ENCODE assay signal across 9 cellular contexts in genomic region chr21:36079010-36079649, GRCh38. TPM values are rescaled to one million over a fixed set of nuclear protein-coding genes. Genes with fewer than 3 reads are reported as not detected.
DNase-seq lines count a peak whose midpoint lies in the region; ATAC-seq and TF ChIP-seq lines count a peak whose summit lies in the region.
"Had no signal": no experiment of that assay in that cellular context is flagged by ENCODE, and none has a peak within 500 bp of the region (broad histone marks: within the 10 kb centered on the region; RNA-seq: fewer than 3 reads in every experiment).

No MANE protein-coding gene starts in this region.

- WGBS in mesendoderm (ENCODE audit: extremely low coverage, insufficient coverage, low lambda C conversion rate) = no CpG with 5 or more reads among the region's 14 CpGs
- 92% methylated on average over 8 to 14 of the region's 14 CpGs for WGBS in endodermal cell (ENCODE audit: insufficient coverage in 1 of 2, insufficient read length in 1 of 2), 2 experiments

- H3K56ac ChIP-seq in mesendoderm (ENCODE audit: low read length) = no peak overlapping the region

- H3K4me3 Mint-ChIP-seq in endodermal cell = no peak overlapping the region

- H3K18ac ChIP-seq in mesendoderm (ENCODE audit: low read length) = no peak overlapping the region

- H3K27me3 ChIP-seq in fibroblast of lung (ENCODE audit: control insufficient read depth, insufficient read depth, low read length) (no peaks in the 10 kb centered on the region), mesendoderm (ENCODE audit: insufficient read depth, low read length, poor library complexity) (no peaks in the 10 kb centered on the region), endodermal cell (ENCODE audit: control insufficient read depth, insufficient read depth, low read length, poor library complexity, severe bottlenecking) (no peaks in the 10 kb centered on the region)
- H3K27me3 ChIP-seq: tibial artery had no signal

- H4K5ac ChIP-seq in mesendoderm (ENCODE audit: low read length) = no peak overlapping the region

- no peak overlapping the region for H3K9ac ChIP-seq in fibroblast of lung (ENCODE audit: insufficient read depth, low read length)
- no peak overlapping the region for H3K9ac ChIP-seq in mesendoderm (ENCODE audit: low read length)
- no peak overlapping the region for H3K9ac ChIP-seq in endodermal cell (ENCODE audit: extremely low read depth, low read length, poor library complexity, severe bottlenecking)

- no peak overlapping the region for H2AK5ac ChIP-seq in mesendoderm (ENCODE audit: low read length)

- no peak overlapping the region for H2BK120ac ChIP-seq in mesendoderm (ENCODE audit: low read depth, low read length)

- no peak overlapping the region for H2BK5ac ChIP-seq in mesendoderm (ENCODE audit: low read length)

- no peak overlapping the region for H3K4ac ChIP-seq in mesendoderm (ENCODE audit: low read depth, low read length)

- H3K4me2 ChIP-seq in fibroblast of lung (ENCODE audit: extremely low read depth, insufficient read depth, low read length) (no peak overlapping the region), mesendoderm (ENCODE audit: low read length) (no peak overlapping the region)

- peak; percentile 51 for DNase-seq in H4 (ENCODE audit: low spot score)
- DNase-seq in activated CD4-positive, alpha-beta T cell treated with anti-CD3 and anti-CD28 coated beads for 1 hour = peak; percentile 11
- DNase-seq in fibroblast of lung (ENCODE audit: low read depth in 2 of 2) = peak in 1 of 2 donors; percentile 6
- peak; percentile 16 to 21 for DNase-seq in stimulated activated CD4-positive, alpha-beta T cell treated with anti-CD3 and anti-CD28 coated beads, Interleukin-4, amount 100 ng/mL, for 48 hours (ENCODE audit: low read depth in 2 of 2)
- DNase-seq in mesendoderm = no peak
- DNase-seq in NCI-H128 (lab: John Stamatoyannopoulos, UW; ENCODE audit: unreplicated experiment) = no peak
- DNase-seq in endodermal cell = no peak

- TF ChIP-seq CTCF in fibroblast of lung (conservative IDR thresholded peaks at IDR 0.05 in 1 of 2, IDR thresholded peaks at IDR 0.05 in 1 of 2; ENCODE audit: low read depth in 1 of 2, low read length in 2 of 2) (no peak), endodermal cell (conservative IDR thresholded peaks at IDR 0.05) (no peak)

- H3K27me3 Mint-ChIP-seq in endodermal cell (ENCODE audit: insufficient read depth) = peaks cover 3% of the 10 kb centered on the region

- no peak overlapping the region for H3K4me3 ChIP-seq in fibroblast of lung (replicated peaks in 1 of 4; ENCODE audit: control extremely low read depth in 1 of 4, insufficient read depth in 1 of 4, low read depth in 3 of 4, low read length in 4 of 4)
- no peak overlapping the region for H3K4me3 ChIP-seq in mesendoderm (ENCODE audit: low read length)
- H3K4me3 ChIP-seq in endodermal cell (ENCODE audit: low read length) = no peak overlapping the region
- H3K4me3 ChIP-seq: tibial artery had no signal

- H3K36me3 ChIP-seq in fibroblast of lung (ENCODE audit: control insufficient read depth, insufficient read depth, low read length) = no peaks in the 10 kb centered on the region
- no peaks in the 10 kb centered on the region for H3K36me3 ChIP-seq in mesendoderm (ENCODE audit: control insufficient read depth, insufficient read depth, low read length)
- H3K36me3 ChIP-seq in endodermal cell (ENCODE audit: control insufficient read depth, insufficient read depth, low read length) = no peaks in the 10 kb centered on the region

- peak overlapping the region; percentile 57 for H2AFZ ChIP-seq in fibroblast of lung (ENCODE audit: low read length)

- ATAC-seq in HG02885 (IDR thresholded peaks at IDR 0.05; ENCODE audit: poor library complexity, unreplicated experiment) = no peak

- H3K79me1 ChIP-seq in mesendoderm (ENCODE audit: low read length) = no peaks in the 10 kb centered on the region

- no peak overlapping the region for H4K8ac ChIP-seq in mesendoderm (ENCODE audit: low read depth, low read length)

- H3K79me2 ChIP-seq in fibroblast of lung (ENCODE audit: control insufficient read depth, insufficient read depth, low read length) (no peaks in the 10 kb centered on the region), mesendoderm (ENCODE audit: control insufficient read depth, insufficient read depth, low read length) (no peaks in the 10 kb centered on the region)

- no peaks in the 10 kb centered on the region for H4K20me1 ChIP-seq in fibroblast of lung (ENCODE audit: control insufficient read depth, extremely low read depth, insufficient read depth, low read length)

- no peaks in the 10 kb centered on the region for H3K36me3 Mint-ChIP-seq in endodermal cell (ENCODE audit: low read depth)

- H3K23ac ChIP-seq in mesendoderm (ENCODE audit: low read length) = no peak overlapping the region

- no peak overlapping the region for H3K27ac Mint-ChIP-seq in endodermal cell

- H3K27ac ChIP-seq in fibroblast of lung (ENCODE audit: insufficient read depth, low read length) = no peak overlapping the region
- H3K27ac ChIP-seq in mesendoderm (ENCODE audit: low read depth, low read length) = no peak overlapping the region
- no peak overlapping the region for H3K27ac ChIP-seq in endodermal cell (ENCODE audit: low read depth, low read length)
- H3K27ac ChIP-seq: tibial artery had no signal

- no peaks in the 10 kb centered on the region for H3K4me1 ChIP-seq in fibroblast of lung (ENCODE audit: control insufficient read depth, extremely low read depth, insufficient read depth, low read length)
- H3K4me1 ChIP-seq in mesendoderm (ENCODE audit: control insufficient read depth, low read depth, low read length) = no peaks in the 10 kb centered on the region
- peaks cover 4% of the 10 kb centered on the region for H3K4me1 ChIP-seq in endodermal cell (ENCODE audit: control insufficient read depth, insufficient read depth, low read length)
- H3K4me1 ChIP-seq: tibial artery had no signal

- no peak overlapping the region for H2BK15ac ChIP-seq in mesendoderm (replicated peaks; ENCODE audit: low read depth)

- H3K9me3 Mint-ChIP-seq in endodermal cell = peaks cover 7% of the 10 kb centered on the region

- no peaks in the 10 kb centered on the region for H3K9me3 ChIP-seq in fibroblast of lung (ENCODE audit: control insufficient read depth, insufficient read depth, low read depth, low read length)
- no peaks in the 10 kb centered on the region for H3K9me3 ChIP-seq in endodermal cell (ENCODE audit: control insufficient read depth, low read length)
- H3K9me3 ChIP-seq: tibial artery had no signal

- H3K4me1 Mint-ChIP-seq in endodermal cell = peaks cover 14% of the 10 kb centered on the region

RNA-seq across cellular contexts. Expression of gene CBR1, which starts 9.3 kb away (rescaled TPM):
- total RNA-seq in H4 (2014; rRNA removed; shearing (Covaris generic)) = 290 and 329 TPM in 2 replicates
- 124 and 152 TPM in 2 replicates for total RNA-seq in fibroblast of lung
- polyA plus RNA-seq in fibroblast of lung = 131 and 163 TPM in 2 replicates
- 125 and 178 TPM in 2 replicates for polyA plus RNA-seq in fibroblast of lung (2012)
- polyA minus RNA-seq in fibroblast of lung (ENCODE audit: low replicate concordance) = 55.4 and 66.8 TPM in 2 replicates
- 22.3 TPM for polyA plus RNA-seq in mesendoderm (2013, experiment 1 of 2)
- polyA plus RNA-seq in mesendoderm (2013, experiment 2 of 2) = 22.2 TPM
- total RNA-seq in endodermal cell = 10 to 100 TPM in 1 of 2 donors, under 1 TPM in 1; 0.40 to 15.1 TPM
- 35.6 TPM for polyA plus RNA-seq in endodermal cell (2013, experiment 1 of 2)
- 31.5 TPM for polyA plus RNA-seq in endodermal cell (2013, experiment 2 of 2)

RNA-seq across cellular contexts. Expression of gene SETD4, which starts 18.8 kb away (rescaled TPM):
- 14.6 and 18.0 TPM in 2 replicates for total RNA-seq in H4 (2014; rRNA removed; shearing (Covaris generic))
- total RNA-seq in fibroblast of lung (11.3 and 17.2 TPM in 2 replicates), endodermal cell (10 to 100 TPM; 27.8 to 31.9 TPM)
- polyA plus RNA-seq in fibroblast of lung = 8.8 and 10.7 TPM in 2 replicates
- 6.1 and 7.2 TPM in 2 replicates for polyA plus RNA-seq in fibroblast of lung (2012)
- polyA minus RNA-seq in fibroblast of lung (ENCODE audit: low replicate concordance) = 6.2 and 8.1 TPM in 2 replicates
- polyA plus RNA-seq in mesendoderm (2013, experiment 1 of 2) = 20.6 TPM
- polyA plus RNA-seq in mesendoderm (2013, experiment 2 of 2) = 22.2 TPM
- polyA plus RNA-seq in endodermal cell (2013, experiment 1 of 2) = 26.0 TPM
- polyA plus RNA-seq in endodermal cell (2013, experiment 2 of 2) = 24.1 TPM

RNA-seq across cellular contexts. Expression of gene CBR3, which starts 55.7 kb away (rescaled TPM):
- 33.0 and 33.6 TPM in 2 replicates for total RNA-seq in H4 (2014; rRNA removed; shearing (Covaris generic))
- total RNA-seq in fibroblast of lung (13.4 and 21.1 TPM in 2 replicates), endodermal cell (not detected)
- 13.2 and 17.8 TPM in 2 replicates for polyA plus RNA-seq in fibroblast of lung
- polyA plus RNA-seq in fibroblast of lung (2012) = 20.6 and 27.8 TPM in 2 replicates
- polyA minus RNA-seq in fibroblast of lung (ENCODE audit: low replicate concordance) = 2.5 and 5.3 TPM in 2 replicates
- polyA plus RNA-seq in mesendoderm (2013, experiment 1 of 2) = 5.7 TPM
- polyA plus RNA-seq in mesendoderm (2013, experiment 2 of 2) = 6.2 TPM
- 0.32 TPM for polyA plus RNA-seq in endodermal cell (2013, experiment 1 of 2)
- polyA plus RNA-seq in endodermal cell (2013, experiment 2 of 2) = 0.37 TPM

Comparison
In these comparisons a context has a peak if more than half of its experiments do, and no peak if none do; other contexts are left out.
1. DNase-seq: peak in H4 (single experiment), activated CD4-positive, alpha-beta T cell treated with anti-CD3 and anti-CD28 coated beads for 1 hour (single experiment) and stimulated activated CD4-positive, alpha-beta T cell treated with anti-CD3 and anti-CD28 coated beads, Interleukin-4, amount 100 ng/mL, for 48 hours (2 of 2); none in mesendoderm (single experiment), NCI-H128 (single experiment) and endodermal cell (single experiment).
2. RNA of gene CBR3, which starts 55.7 kb away (total RNA-seq): 33.0 to 33.6 TPM in H4 and 13.4 to 21.1 TPM in fibroblast of lung; not detected in endodermal cell; every median in the first group is over 10 times any median in the second.